Comparison of ENCODE assay signal across 9 cellular contexts in the genomic region with DNA sequence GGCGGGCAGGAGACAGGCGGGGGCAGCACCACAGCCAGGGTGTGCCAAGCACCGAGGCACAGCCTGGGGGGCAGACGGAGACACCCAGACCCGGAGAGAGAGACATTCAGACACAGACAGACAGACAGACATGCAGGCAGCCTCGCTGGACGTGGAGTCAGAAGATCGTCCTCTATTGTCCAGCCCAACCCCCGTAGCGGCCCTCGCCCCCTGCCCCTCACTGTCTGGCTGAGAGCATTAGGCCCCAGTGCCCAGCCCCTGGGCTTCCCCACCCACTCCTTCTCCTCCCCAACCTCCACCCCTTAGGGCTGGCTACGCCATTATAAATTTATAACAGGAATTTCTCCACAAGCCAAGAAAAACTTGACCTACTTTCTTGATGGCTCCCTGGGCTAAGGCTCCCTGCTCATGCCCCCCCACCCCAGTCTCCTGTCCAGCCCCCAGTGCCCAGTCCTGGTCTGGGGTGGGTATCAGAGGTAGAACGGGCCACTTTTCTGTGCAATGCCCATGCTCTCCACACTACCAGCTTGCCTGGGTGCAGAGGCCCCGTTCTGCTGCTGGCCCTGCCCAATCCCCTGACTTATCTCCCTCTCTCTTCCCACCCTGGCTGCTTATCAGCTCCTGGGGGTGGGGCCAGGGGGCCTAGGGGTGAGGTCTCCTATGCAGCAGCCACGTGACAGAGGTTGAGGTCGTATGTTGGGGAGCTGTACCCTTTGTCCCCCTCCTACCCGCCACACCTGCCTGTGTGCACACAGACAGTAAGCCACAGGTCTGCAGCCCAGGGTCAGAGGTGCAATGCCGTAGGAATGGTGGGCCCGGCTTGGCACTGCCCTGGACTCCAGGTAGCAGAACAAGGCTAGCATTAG. TPM values are rescaled to one million over a fixed set of nuclear protein-coding genes. Genes with fewer than 3 reads are reported as not detected.
DNase-seq lines count a peak whose midpoint lies in the region; ATAC-seq and TF ChIP-seq lines count a peak whose summit lies in the region.
"Had no signal": no experiment of that assay in that cellular context is flagged by ENCODE, and none has a peak within 500 bp of the region (broad histone marks: within the 10 kb centered on the region; RNA-seq: fewer than 3 reads in every experiment).

No MANE protein-coding gene starts in this region.

- DNase-seq in D341Med (ENCODE audit: low spot score) (peak; percentile 68), T-cell (no peak), right atrium auricular region (ENCODE audit: low spot score) (no peak), DMS53 (lab: John Stamatoyannopoulos, UW) (no peak), NCI-H1417 treated with DMSO at 0.1 percent for 48 hours (lab: John Stamatoyannopoulos, UW) (no peak)
- no peak for DNase-seq in activated T-cell treated with anti-CD3 and anti-CD28 coated beads, Interleukin-2, amount 50 U/mL, for 4 hours

- H3K27ac ChIP-seq in right atrium auricular region (peak overlapping the region; percentile 95 to 98), skin epidermis (peak overlapping the region in 18 of 21 experiments; percentile 2 to 93 (median 79))

- no peaks in the 10 kb centered on the region for H3K27me3 Mint-ChIP-seq in T-cell
- no peaks in the 10 kb centered on the region for H3K27me3 Mint-ChIP-seq in activated T-cell treated with anti-CD3 and anti-CD28 coated beads, Interleukin-2, amount 50 U/mL, for 4 hours (ENCODE audit: low read depth)
- H3K27me3 Mint-ChIP-seq: memory B cell had no signal

- no peaks in the 10 kb centered on the region for H3K9me3 ChIP-seq in right atrium auricular region

- no peaks in the 10 kb centered on the region for H3K9me3 Mint-ChIP-seq in T-cell
- no peaks in the 10 kb centered on the region for H3K9me3 Mint-ChIP-seq in activated T-cell treated with anti-CD3 and anti-CD28 coated beads, Interleukin-2, amount 50 U/mL, for 4 hours
- H3K9me3 Mint-ChIP-seq: memory B cell had no signal

- TF ChIP-seq CTCF in right atrium auricular region (IDR thresholded peaks at IDR 0.05), result no peak

- H3K4me1 Mint-ChIP-seq in T-cell, result peaks cover 57 to 79% (median 73%) of the 10 kb centered on the region in 3 donors
- H3K4me1 Mint-ChIP-seq in activated T-cell treated with anti-CD3 and anti-CD28 coated beads, Interleukin-2, amount 50 U/mL, for 4 hours (ENCODE audit: low read depth), result peaks cover 64% of the 10 kb centered on the region

- H3K27ac Mint-ChIP-seq in T-cell, result peak overlapping the region; percentile 59 to 84
- H3K27ac Mint-ChIP-seq: memory B cell had no signal

- H3K4me1 ChIP-seq in right atrium auricular region, result peaks cover 0 to 94% of the 10 kb centered on the region in 2 donors

- ATAC-seq in T-cell (replicated peaks in 1 of 4) (no peak), HG03039 (IDR thresholded peaks at IDR 0.05; ENCODE audit: unreplicated experiment) (no peak)
- no peak for ATAC-seq in activated T-cell treated with anti-CD3 and anti-CD28 coated beads, Interleukin-2, amount 50 U/mL, for 4 hours

- POLR2A ChIA-PET in T-cell (lab: Charles Lee), result interaction anchor here in 1 of 2 donors (0.7 kb wide), 1 partner anchor 23 kb away, joined by 3 read pairs; no protein-coding TSS in a partner anchor

- peak overlapping the region in 1 of 2 donors; percentile 36 for H3K4me3 ChIP-seq in right atrium auricular region
- H3K4me3 ChIP-seq in skin epidermis, result peak overlapping the region in 1 of 7 experiments; percentile 1

- CTCF ChIA-PET in T-cell (lab: Charles Lee), result interaction anchor here (0.5 to 2.9 kb wide), 4 partner anchors 11 to 113 kb away, joined by 3 to 18 read pairs (median 10); a partner anchor contains a TSS

- no peaks in the 10 kb centered on the region for H3K27me3 ChIP-seq in right atrium auricular region

- H3K36me3 Mint-ChIP-seq in T-cell, result peaks cover 4% of the 10 kb centered on the region
- peaks cover under 1% of the 10 kb centered on the region for H3K36me3 Mint-ChIP-seq in activated T-cell treated with anti-CD3 and anti-CD28 coated beads, Interleukin-2, amount 50 U/mL, for 4 hours (ENCODE audit: insufficient read depth)
- H3K36me3 Mint-ChIP-seq: memory B cell had no signal

- H3K4me3 Mint-ChIP-seq in T-cell, result peak overlapping the region in 1 of 3 donors; percentile 20
- H3K4me3 Mint-ChIP-seq in activated T-cell treated with anti-CD3 and anti-CD28 coated beads, Interleukin-2, amount 50 U/mL, for 4 hours, result no peak overlapping the region
- H3K4me3 Mint-ChIP-seq: memory B cell had no signal

- peaks cover 11% of the 10 kb centered on the region for H3K36me3 ChIP-seq in right atrium auricular region

RNA-seq across cellular contexts. Expression of a gene that starts 9.9 kb away (rescaled TPM):
- total RNA-seq in T-cell (10 to 100 TPM; 30.4 to 54.0 (median 48.9) TPM), right atrium auricular region (10 to 100 TPM; 60.3 to 69.0 TPM)
- 10 to 100 TPM in 2 of 3 donors, 1 to 10 TPM in 1; 6.6 to 12.4 (median 10.3) TPM for total RNA-seq in activated T-cell treated with anti-CD3 and anti-CD28 coated beads, Interleukin-2, amount 50 U/mL, for 4 hours

RNA-seq across cellular contexts. Expression of a gene that starts 18.5 kb away (rescaled TPM):
- total RNA-seq in T-cell (100 to 1,000 TPM in 1 of 5 donors, 10 to 100 TPM in 4; 75.9 to 104 (median 87.0) TPM), right atrium auricular region (10 to 100 TPM; 44.2 to 44.7 TPM)
- 100 to 1,000 TPM; 133 to 140 (median 134) TPM for total RNA-seq in activated T-cell treated with anti-CD3 and anti-CD28 coated beads, Interleukin-2, amount 50 U/mL, for 4 hours

RNA-seq across cellular contexts. Expression of a gene that starts 27.7 kb away (rescaled TPM):
- 10 to 100 TPM; 11.5 to 33.6 (median 21.9) TPM for total RNA-seq in T-cell
- total RNA-seq in right atrium auricular region, result 1 to 10 TPM; 8.3 to 9.9 TPM
- 10 to 100 TPM; 12.6 to 16.0 (median 13.7) TPM for total RNA-seq in activated T-cell treated with anti-CD3 and anti-CD28 coated beads, Interleukin-2, amount 50 U/mL, for 4 hours

RNA-seq across cellular contexts. Expression of a gene that starts 49.1 kb away (rescaled TPM):
- 100 to 1,000 TPM; 106 to 136 (median 115) TPM for total RNA-seq in T-cell
- 10 to 100 TPM; 42.2 to 52.5 TPM for total RNA-seq in right atrium auricular region
- total RNA-seq in activated T-cell treated with anti-CD3 and anti-CD28 coated beads, Interleukin-2, amount 50 U/mL, for 4 hours, result 10 to 100 TPM; 63.3 to 68.5 (median 64.1) TPM

RNA-seq across cellular contexts. Expression of a gene that starts 57.5 kb away (rescaled TPM):
- not detected for total RNA-seq in T-cell
- total RNA-seq in right atrium auricular region, result 1 to 10 TPM in 1 of 2 donors, not detected in 1; 1.3 TPM
- not detected for total RNA-seq in activated T-cell treated with anti-CD3 and anti-CD28 coated beads, Interleukin-2, amount 50 U/mL, for 4 hours
